Comparison of ENCODE assay signal across 1 cellular context in the genomic region with DNA sequence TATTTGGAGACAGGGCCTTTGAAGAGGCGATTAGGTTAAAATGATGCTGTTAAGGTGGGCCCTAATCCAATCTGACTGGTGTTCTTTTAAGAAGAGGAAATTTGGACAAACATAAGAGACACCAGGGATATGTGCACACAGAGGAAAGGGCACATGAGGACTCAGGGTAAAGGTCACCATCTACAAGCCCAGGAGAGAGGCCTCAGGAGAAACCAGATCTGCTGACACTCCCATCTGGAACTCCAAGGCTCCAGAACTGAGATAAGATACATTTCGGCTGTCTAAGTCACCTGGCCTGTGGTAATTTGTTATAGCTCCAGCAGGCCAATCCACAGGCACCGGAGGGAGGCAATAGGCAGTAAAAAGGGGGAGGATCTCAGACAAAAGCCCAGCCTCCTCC.
TF ChIP-seq lines count a peak whose summit lies in the region.

No MANE protein-coding gene starts in this region.

TF ChIP-seq in WTC11, 78 proteins besides CTCF, POLR2A, EP300 and RAD21 (continued from another document):
- TF ChIP-seq RELA (CRISPR knock-in tag; IDR thresholded peaks at IDR 0.05; ENCODE audit: borderline replicate concordance) (no peak), KAT7 (CRISPR knock-in tag; IDR thresholded peaks at IDR 0.05; ENCODE audit: borderline replicate concordance) (no peak), ZNF396 (CRISPR knock-in tag; IDR thresholded peaks at IDR 0.05; ENCODE audit: borderline replicate concordance) (no peak)
- TF ChIP-seq, protein P1, sequence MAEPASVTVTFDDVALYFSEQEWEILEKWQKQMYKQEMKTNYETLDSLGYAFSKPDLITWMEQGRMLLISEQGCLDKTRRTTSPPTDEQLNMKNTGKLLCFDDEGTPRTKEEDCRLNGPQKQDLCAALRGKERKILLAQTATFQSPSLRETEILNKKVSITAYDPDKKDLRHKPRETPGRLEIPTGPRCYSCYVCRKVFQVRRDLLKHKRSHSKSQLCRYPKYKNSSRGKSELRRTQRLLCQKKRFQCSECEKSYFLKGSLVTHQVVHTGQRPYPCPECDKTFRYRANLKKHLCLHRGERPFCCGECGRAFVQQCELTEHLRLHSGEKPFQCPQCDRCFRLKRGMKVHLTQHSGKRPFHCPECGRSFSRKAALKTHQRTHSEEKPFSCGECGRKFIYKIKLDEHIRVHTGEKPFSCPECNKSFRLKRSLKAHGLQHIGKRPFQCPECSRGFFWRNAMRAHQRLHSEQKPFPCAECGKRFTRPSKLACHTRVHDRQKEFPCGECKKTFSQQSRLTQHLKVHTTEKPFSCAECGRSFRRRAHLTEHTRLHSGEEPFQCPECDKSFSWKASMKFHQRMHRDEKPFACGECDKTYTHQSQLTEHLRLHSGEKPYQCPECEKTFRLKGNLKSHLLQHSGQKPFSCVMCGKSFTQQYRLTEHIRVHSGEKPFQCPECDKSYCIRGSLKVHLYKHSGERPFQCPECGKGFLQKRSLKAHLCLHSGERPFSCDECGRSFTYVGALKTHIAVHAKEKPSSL (CRISPR knock-in tag; conservative IDR thresholded peaks at IDR 0.05): no peak
- TF ChIP-seq, protein P2, sequence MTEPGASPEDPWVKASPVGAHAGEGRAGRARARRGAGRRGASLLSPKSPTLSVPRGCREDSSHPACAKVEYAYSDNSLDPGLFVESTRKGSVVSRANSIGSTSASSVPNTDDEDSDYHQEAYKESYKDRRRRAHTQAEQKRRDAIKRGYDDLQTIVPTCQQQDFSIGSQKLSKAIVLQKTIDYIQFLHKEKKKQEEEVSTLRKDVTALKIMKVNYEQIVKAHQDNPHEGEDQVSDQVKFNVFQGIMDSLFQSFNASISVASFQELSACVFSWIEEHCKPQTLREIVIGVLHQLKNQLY (CRISPR knock-in tag; IDR thresholded peaks at IDR 0.05): no peak
TF ChIP-seq in WTC11: peak in this region for 0.
